ENCODE assay signal across 27 cellular contexts in the genomic region with DNA sequence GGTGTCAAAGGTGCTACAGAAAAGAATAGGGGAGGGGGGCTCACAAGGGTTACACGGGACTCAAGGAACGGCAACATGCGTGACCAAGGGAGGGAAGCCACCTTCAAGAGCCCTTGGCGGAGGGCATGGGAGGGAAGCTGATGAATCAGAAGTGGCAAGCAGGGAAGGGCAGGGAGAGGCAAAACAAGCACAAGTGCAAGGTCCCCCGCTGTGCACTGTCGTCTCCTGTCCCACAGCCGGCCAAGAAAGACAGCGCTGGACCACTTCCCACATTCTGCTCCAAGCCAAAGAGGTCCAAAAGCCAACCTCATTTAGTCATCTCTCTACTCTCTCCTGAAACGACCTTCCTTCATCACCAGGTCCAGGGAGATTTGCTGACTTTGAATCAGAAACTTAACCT.
"Had no signal": no experiment of that assay in that cellular context is flagged by ENCODE, and none has a peak within 500 bp of the region (broad histone marks: within the 10 kb centered on the region; RNA-seq: fewer than 3 reads in every experiment).

No MANE protein-coding gene starts in this region.

- H2AFZ ChIP-seq: hepatocyte, neural progenitor cell had no signal

- H3K9me3 ChIP-seq: heart left ventricle, left lung, psoas muscle, sigmoid colon, stomach, tibial artery, upper lobe of left lung had no signal

- H3K4me3 Mint-ChIP-seq: naive thymus-derived CD4-positive, alpha-beta T cell; nephron; neural progenitor cell; stimulated activated effector memory CD8-positive, alpha-beta T cell treated with anti-CD3 and anti-CD28 coated beads, Interleukin-12 subunit alpha, Interleukin-12 subunit beta, amount 100 ng/mL, for 72 hours had no signal

- H3K4me3 ChIP-seq: dorsolateral prefrontal cortex, heart left ventricle, hepatocyte, left lung, neural progenitor cell, psoas muscle, sigmoid colon, stomach, tibial artery, upper lobe of left lung had no signal

- FAIRE-seq: colon, frontal cortex, islet of Langerhans, urothelium cell line had no signal

- H3K4me1 ChIP-seq: heart left ventricle, left lung, neural progenitor cell, psoas muscle, sigmoid colon, stomach, tibial artery, upper lobe of left lung had no signal

- H3K4me1 Mint-ChIP-seq: nephron; neural progenitor cell; stimulated activated effector memory CD8-positive, alpha-beta T cell treated with anti-CD3 and anti-CD28 coated beads, Interleukin-12 subunit alpha, Interleukin-12 subunit beta, amount 100 ng/mL, for 72 hours had no signal

- H3K9ac ChIP-seq: neural progenitor cell had no signal

- DNase-seq: effector CD4-positive, alpha-beta T cell; heart left ventricle; left cardiac atrium; left lung; mesendoderm; midbrain; naive thymus-derived CD4-positive, alpha-beta T cell; nucleus accumbens; posterior cingulate gyrus; psoas muscle; right cardiac atrium; sigmoid colon; stimulated activated CD4-positive, alpha-beta T cell treated with anti-CD3 and anti-CD28 coated beads, Interleukin-2, amount 100 ng/mL, for 24 hours; stimulated activated CD4-positive, alpha-beta T cell treated with anti-CD3 and anti-CD28 coated beads, Interleukin-4, amount 100 ng/mL, for 24 hours; stimulated activated naive CD4-positive, alpha-beta T cell treated with Interleukin-2 at 50 U/mL for 16 hours; stomach; tibial artery; upper lobe of left lung had no signal

- H3K27ac ChIP-seq: dorsolateral prefrontal cortex, heart left ventricle, hepatocyte, left lung, neural progenitor cell, psoas muscle, sigmoid colon, stomach, tibial artery, upper lobe of left lung had no signal

- ATAC-seq: heart left ventricle; left cardiac atrium; left lung; naive thymus-derived CD4-positive, alpha-beta T cell; psoas muscle; right cardiac atrium; stimulated activated effector memory CD8-positive, alpha-beta T cell treated with anti-CD3 and anti-CD28 coated beads, Interleukin-12 subunit alpha, Interleukin-12 subunit beta, amount 100 ng/mL, for 72 hours had no signal

- H3K36me3 ChIP-seq: heart left ventricle, left lung, neural progenitor cell, sigmoid colon, stomach, tibial artery, upper lobe of left lung had no signal

- H3K4me2 ChIP-seq: hepatocyte, neural progenitor cell had no signal

- H3K9me3 Mint-ChIP-seq: nephron, neural progenitor cell had no signal

- H3K27ac Mint-ChIP-seq: naive thymus-derived CD4-positive, alpha-beta T cell; nephron; neural progenitor cell; stimulated activated effector memory CD8-positive, alpha-beta T cell treated with anti-CD3 and anti-CD28 coated beads, Interleukin-12 subunit alpha, Interleukin-12 subunit beta, amount 100 ng/mL, for 72 hours had no signal

- H3K27me3 ChIP-seq: dorsolateral prefrontal cortex, heart left ventricle, hepatocyte, left lung, neural progenitor cell, stomach, tibial artery, upper lobe of left lung had no signal

- H3K79me2 ChIP-seq: hepatocyte had no signal

- H3K36me3 Mint-ChIP-seq: neural progenitor cell; stimulated activated effector memory CD8-positive, alpha-beta T cell treated with anti-CD3 and anti-CD28 coated beads, Interleukin-12 subunit alpha, Interleukin-12 subunit beta, amount 100 ng/mL, for 72 hours had no signal
